ENCODE assay signal across 1 cellular context in the genomic region with DNA sequence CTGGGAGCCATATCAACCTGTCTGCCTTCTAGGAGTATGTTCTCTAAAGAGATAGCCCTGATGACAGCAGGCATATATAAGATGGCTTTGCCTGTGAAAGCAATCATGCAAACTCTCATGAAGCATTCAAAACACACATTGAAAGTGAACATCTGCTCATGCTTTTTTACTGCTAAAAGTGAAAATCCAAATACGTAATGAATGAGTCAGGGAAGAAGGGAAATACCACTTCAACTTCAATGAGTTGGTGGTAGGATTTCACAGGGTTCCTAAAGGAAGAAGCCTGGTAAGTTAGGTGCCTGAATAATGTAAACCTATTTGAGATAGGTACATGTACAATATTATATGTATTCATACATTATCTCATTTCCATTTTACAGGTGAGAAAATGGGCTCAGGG.
TF ChIP-seq lines count a peak whose summit lies in the region.

No MANE protein-coding gene starts in this region.

TF ChIP-seq in IMR-90, 13 proteins besides CTCF, POLR2A, EP300 and RAD21:
- no peak for TF ChIP-seq FOS (IDR thresholded peaks at IDR 0.05; ENCODE audit: low read depth, low read length)
